Comparison of ENCODE assay signal across 24 cellular contexts in genomic region chr17:42821176-42821575, GRCh38. TPM values are rescaled to one million over a fixed set of nuclear protein-coding genes. Genes with fewer than 3 reads are reported as not detected.
"Had no signal": no experiment of that assay in that cellular context is flagged by ENCODE, and none has a peak within 500 bp of the region (broad histone marks: within the 10 kb centered on the region; RNA-seq: fewer than 3 reads in every experiment).

No MANE protein-coding gene starts in this region.

- H3K9me3 Mint-ChIP-seq: activated naive CD8-positive, alpha-beta T cell treated with anti-CD3 and anti-CD28 coated beads, Interleukin-2, amount 10 ng/mL, durations not matched to agents 7 days and 5 days; stimulated activated naive CD8-positive, alpha-beta T cell treated with anti-CD3 and anti-CD28 coated beads, Interleukin-15, amount 100 ng/mL, for 72 hours had no signal

- H3K36me3 ChIP-seq: ovary had no signal

- H3K27me3 Mint-ChIP-seq: activated naive CD8-positive, alpha-beta T cell treated with anti-CD3 and anti-CD28 coated beads, Interleukin-2, amount 10 ng/mL, durations not matched to agents 7 days and 5 days; stimulated activated naive CD8-positive, alpha-beta T cell treated with anti-CD3 and anti-CD28 coated beads, Interleukin-15, amount 100 ng/mL, for 72 hours had no signal

- H3K9me3 ChIP-seq: lower lobe of right lung, ovary, psoas muscle, upper lobe of left lung had no signal

- DNase-seq: activated CD4-positive, alpha-beta T cell treated with anti-CD3 and anti-CD28 coated beads, Interleukin-2, amount 50 U/mL, for 4 hours; activated CD4-positive, CD25-positive, alpha-beta regulatory T cell treated with anti-CD3 and anti-CD28 coated beads, Interleukin-2, amount 50 U/mL, for 72 hours; activated gamma-delta T cell; activated naive CD8-positive, alpha-beta T cell treated with anti-CD3 and anti-CD28 coated beads, Interleukin-2, amount 10 ng/mL, durations not matched to agents 7 days and 5 days; activated T-cell treated with anti-CD3 and anti-CD28 coated beads, Interleukin-2, amount 50 U/mL, for 48 hours; brain microvascular endothelial cell; central memory CD4-positive, alpha-beta T cell; foreskin melanocyte; glutamatergic neuron; hippocampal formation; left colon; lower lobe of right lung; midbrain; ovary; psoas muscle; right cardiac atrium; stimulated activated naive CD8-positive, alpha-beta T cell treated with anti-CD3 and anti-CD28 coated beads, Interleukin-15, amount 100 ng/mL, for 72 hours; T-helper 2 cell; upper lobe of left lung had no signal

- H3K27me3 ChIP-seq: brain microvascular endothelial cell, ovary, upper lobe of left lung had no signal

- ATAC-seq: left colon; lower lobe of right lung; psoas muscle; right cardiac atrium; stimulated activated naive CD8-positive, alpha-beta T cell treated with anti-CD3 and anti-CD28 coated beads, Interleukin-15, amount 100 ng/mL, for 72 hours had no signal

- H3K27ac ChIP-seq: brain microvascular endothelial cell, lower lobe of right lung, ovary, psoas muscle, skin epidermis, upper lobe of left lung, VCaP had no signal

- H3K4me3 Mint-ChIP-seq: activated naive CD8-positive, alpha-beta T cell treated with anti-CD3 and anti-CD28 coated beads, Interleukin-2, amount 10 ng/mL, durations not matched to agents 7 days and 5 days had no signal

- H3K4me3 ChIP-seq: lower lobe of right lung, ovary, psoas muscle, skin epidermis, upper lobe of left lung had no signal

- H3K27ac Mint-ChIP-seq: activated naive CD8-positive, alpha-beta T cell treated with anti-CD3 and anti-CD28 coated beads, Interleukin-2, amount 10 ng/mL, durations not matched to agents 7 days and 5 days had no signal

- FAIRE-seq: colon, islet of Langerhans had no signal

RNA-seq across cellular contexts. Expression of gene CNTD1, which starts 22.5 kb away (rescaled TPM):
- total RNA-seq: epithelial cell of proximal tubule had no signal

RNA-seq across cellular contexts. Expression of gene AOC2, which starts 23.2 kb away (rescaled TPM):
- total RNA-seq: epithelial cell of proximal tubule had no signal
